Comparison of ENCODE assay signal across 7 cellular contexts in genomic region chr1:38000529-38001453, GRCh38. TPM values are rescaled to one million over a fixed set of nuclear protein-coding genes. Genes with fewer than 3 reads are reported as not detected.
DNase-seq lines count a peak whose midpoint lies in the region; ATAC-seq and TF ChIP-seq lines count a peak whose summit lies in the region.

No MANE protein-coding gene starts in this region.

- no peaks in the 10 kb centered on the region for H3K27me3 ChIP-seq in iPS DF 6.9 (ENCODE audit: control insufficient read depth, insufficient read depth, low read length)
- peaks cover 0 to 27% (median 6%) of the 10 kb centered on the region in 7 donors for H3K27me3 ChIP-seq in spleen (replicated peaks in 1 of 7)

- DNase-seq in HuH-7 (ENCODE audit: low spot score) (peak; percentile 43), iPS DF 6.9 (ENCODE audit: low read depth, low spot score) (peak; percentile 66), spleen (no peak), NOMO-1 treated with dmso at 0.1 percent for 144 hours (lab: John Stamatoyannopoulos, UW; ENCODE audit: unreplicated experiment) (no peak), NCI-H524 (lab: John Stamatoyannopoulos, UW) (no peak)

- intact Hi-C loops in spleen (cut with DNase I; ENCODE audit: low total_unique reads): no loop called here

- no peaks in the 10 kb centered on the region for H3K9me3 ChIP-seq in iPS DF 6.9 (ENCODE audit: control insufficient read depth, insufficient read depth, low read length)
- no peaks in the 10 kb centered on the region for H3K9me3 ChIP-seq in spleen

- no CpG with 5 or more reads among the region's 13 CpGs for WGBS in iPS DF 6.9 (ENCODE audit: insufficient coverage, insufficient read length)
- WGBS in spleen, 5 donors: 39 to 48% (median 43%) methylated on average over 7 to 13 of the region's 13 CpGs

- no peak for ATAC-seq in HG03196 (IDR thresholded peaks at IDR 0.05; ENCODE audit: unreplicated experiment)

- H3K27ac ChIP-seq in angular gyrus (ENCODE audit: low read depth, low read length) (peak overlapping the region; percentile 63), iPS DF 6.9 (ENCODE audit: low read length) (no peak overlapping the region), spleen (peak overlapping the region; percentile 53 to 91 (median 82))

- H3K4me3 ChIP-seq in iPS DF 6.9 (ENCODE audit: low read length) (no peak overlapping the region), spleen (peak overlapping the region in 1 of 8 donors; percentile 12)

- no peak for TF ChIP-seq CTCF in spleen (IDR thresholded peaks at IDR 0.05 in 8 of 11, conservative IDR thresholded peaks at IDR 0.05 in 3 of 11)

- H3K36me3 ChIP-seq in iPS DF 6.9 (ENCODE audit: control insufficient read depth, insufficient read depth, low read length): peaks cover 9% of the 10 kb centered on the region; the same call in 1 of the 2 replicates
- peaks cover 0 to 22% (median 0%) of the 10 kb centered on the region in 6 donors for H3K36me3 ChIP-seq in spleen

- H3K4me1 ChIP-seq in iPS DF 6.9 (ENCODE audit: control insufficient read depth, insufficient read depth, low read length): peaks cover 30% of the 10 kb centered on the region
- H3K4me1 ChIP-seq in spleen: peaks cover 19 to 96% (median 71%) of the 10 kb centered on the region in 6 donors

- no peak for TF ChIP-seq POLR2A in spleen (IDR thresholded peaks at IDR 0.05)

RNA-seq across cellular contexts. Expression of gene FHL3, which starts 4.5 kb away (rescaled TPM):
- total RNA-seq in spleen: 10 to 100 TPM; 13.0 to 39.9 (median 19.5) TPM
- polyA plus RNA-seq in spleen: 10 to 100 TPM in 1 of 3 donors, 1 to 10 TPM in 2; 8.6 to 14.0 (median 9.3) TPM

RNA-seq across cellular contexts. Expression of gene SF3A3, which starts 11.0 kb away (rescaled TPM):
- total RNA-seq in spleen: 10 to 100 TPM; 44.5 to 64.3 (median 53.6) TPM
- 10 to 100 TPM; 19.7 to 24.9 (median 22.1) TPM for polyA plus RNA-seq in spleen

RNA-seq across cellular contexts. Expression of gene UTP11, which starts 11.7 kb away (rescaled TPM):
- total RNA-seq in spleen: 10 to 100 TPM; 19.2 to 51.4 (median 23.7) TPM
- polyA plus RNA-seq in spleen: 10 to 100 TPM; 12.5 to 21.0 (median 20.6) TPM

RNA-seq across cellular contexts. Expression of gene POU3F1, which starts 45.8 kb away (rescaled TPM):
- total RNA-seq in spleen: under 1 TPM in 4 of 7 donors, not detected in 3; 0.17 to 0.60 (median 0.30) TPM
- under 1 TPM; 0.07 to 0.38 (median 0.08) TPM for polyA plus RNA-seq in spleen

RNA-seq across cellular contexts. Expression of gene INPP5B, which starts 53.9 kb away (rescaled TPM):
- total RNA-seq in spleen: 10 to 100 TPM; 31.0 to 70.7 (median 45.0) TPM
- polyA plus RNA-seq in spleen: 10 to 100 TPM; 11.4 to 27.5 (median 19.0) TPM

Comparison
In these comparisons a context has a peak if more than half of its experiments do, and no peak if none do; other contexts are left out.
1. DNase-seq: peak in HuH-7 (single experiment) and iPS DF 6.9 (single experiment); none in spleen (single experiment), NOMO-1 treated with dmso at 0.1 percent for 144 hours (single experiment) and NCI-H524 (0 of 2).